25 cellular contexts compared by ENCODE assay signal in genomic region chr3:184192889-184193288, GRCh38. TPM values are rescaled to one million over a fixed set of nuclear protein-coding genes. Genes with fewer than 3 reads are reported as not detected.
"Had no signal": no experiment of that assay in that cellular context is flagged by ENCODE, and none has a peak within 500 bp of the region (broad histone marks: within the 10 kb centered on the region; RNA-seq: fewer than 3 reads in every experiment).

No MANE protein-coding gene starts in this region.

- H3K9me2 ChIP-seq: SK-N-SH had no signal

- H3K9ac ChIP-seq: KMS-11, SK-N-SH had no signal

- H3K4me3 ChIP-seq: K562 had no signal

- H3K9me3 ChIP-seq: SK-N-SH had no signal

- H3K27me3 Mint-ChIP-seq: IgD-negative memory B cell had no signal

- H3K4me2 ChIP-seq: KMS-11, SK-N-SH had no signal

- H3K9me3 Mint-ChIP-seq: IgD-negative memory B cell had no signal

- H3K27ac ChIP-seq: HL-60, KMS-11, RWPE1 had no signal

- H3K4me3 Mint-ChIP-seq: IgD-negative memory B cell had no signal

- H3K27ac Mint-ChIP-seq: IgD-negative memory B cell had no signal

- DNase-seq: Kasumi-1, MM.1S, NCI-H1092 treated with DMSO at 0.1 percent for 48 hours, NCI-H1436, NCI-H187, NCI-H2029, NCI-H2081 treated with DMSO at 0.1 percent for 48 hours, NCI-H2171, NCI-H226, NCI-H446, NCI-H510A, NCI-H524 treated with DMSO at 0.1 percent for 48 hours, NCI-H69, NCI-H774, PC-3, SHP77, SK-N-SH had no signal

- ATAC-seq: K562, Panc1, PC-3 had no signal

RNA-seq across cellular contexts. Expression of gene VWA5B2, which starts 36.5 kb away (rescaled TPM):
- total RNA-seq: M059J, SK-MEL-5 had no signal
- polyA plus RNA-seq: K562 had no signal
